9 cellular contexts compared by ENCODE assay signal in the genomic region with DNA sequence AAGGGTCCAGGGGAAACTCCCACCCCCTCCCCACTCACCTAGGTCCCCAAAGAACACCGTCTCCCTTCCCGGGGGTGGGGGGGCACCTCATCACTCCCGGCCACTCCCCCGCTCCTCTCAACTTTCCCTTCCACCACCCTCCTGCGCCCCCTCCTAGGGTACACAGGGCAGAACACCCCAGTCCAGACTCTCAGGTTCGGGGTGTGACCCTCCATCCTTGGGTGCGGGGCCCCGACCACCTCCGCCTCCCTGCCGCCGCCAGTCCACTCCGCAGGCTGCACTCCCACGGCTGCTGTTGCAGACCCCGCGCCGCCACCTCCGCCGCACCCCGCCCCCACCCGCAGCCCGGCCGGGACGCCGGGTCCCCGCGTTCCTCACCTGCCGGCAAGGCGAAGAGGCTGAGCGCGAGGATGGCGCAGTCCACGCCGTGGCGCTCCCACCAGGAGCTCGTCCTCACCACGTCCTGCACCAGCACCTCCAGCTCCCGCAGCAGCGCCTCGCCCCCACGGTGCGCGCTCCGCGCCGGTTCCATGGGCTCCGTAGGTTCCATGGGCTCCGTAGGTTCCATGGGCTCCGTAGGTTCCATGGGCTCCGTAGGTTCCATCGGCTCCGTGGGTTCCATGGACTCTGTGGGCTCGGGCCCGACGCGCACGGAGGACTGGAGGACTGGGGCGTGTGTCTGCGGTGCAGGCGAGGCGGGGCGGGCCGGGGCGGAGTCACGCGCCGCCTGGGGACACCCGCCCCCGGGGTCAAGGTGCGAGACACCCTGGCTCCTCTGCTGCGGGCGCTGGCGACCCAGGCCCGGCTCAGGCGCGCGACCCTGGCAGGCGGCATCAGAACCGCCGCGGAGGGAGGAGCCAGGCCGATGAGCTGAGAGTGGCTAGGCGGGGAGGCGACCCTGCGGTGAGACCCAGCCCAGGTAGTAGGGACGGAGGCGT. TPM values are rescaled to one million over a fixed set of nuclear protein-coding genes. Genes with fewer than 3 reads are reported as not detected.
A peak's percentile ranks its signal among the peaks of the same experiment; 100 is the strongest.
DNase-seq lines count a peak whose midpoint lies in the region; FAIRE-seq and TF ChIP-seq lines count a peak whose summit lies in the region.
"Had no signal": no experiment of that assay in that cellular context is flagged by ENCODE, and none has a peak within 500 bp of the region (broad histone marks: within the 10 kb centered on the region; RNA-seq: fewer than 3 reads in every experiment).

A gene with protein sequence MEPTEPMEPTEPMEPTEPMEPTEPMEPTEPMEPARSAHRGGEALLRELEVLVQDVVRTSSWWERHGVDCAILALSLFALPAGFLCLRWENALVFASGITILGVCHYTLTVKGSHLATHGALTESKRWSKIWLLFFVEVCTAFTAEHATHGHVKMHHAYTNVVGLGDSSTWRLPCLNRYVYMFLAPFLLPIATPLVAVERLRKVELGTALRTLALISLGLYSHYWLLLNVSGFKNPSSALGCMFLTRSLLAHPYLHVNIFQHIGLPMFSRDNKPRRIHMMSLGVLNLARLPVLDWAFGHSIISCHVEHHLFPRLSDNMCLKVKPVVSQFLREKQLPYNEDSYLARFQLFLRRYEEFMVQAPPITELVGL (minus strand): TSS at position 660 of the 938 bp plus-strand sequence. CDS start 38 bp downstream, at position 622.

- CTCF ChIA-PET in H1 (lab: Charles Lee; ENCODE audit: partially characterized antibody), result interaction anchor here (1.4 to 3.4 kb wide), 7 partner anchors 27 to 69 kb away, joined by 3 to 12 read pairs (median 5); a partner anchor contains a TSS

- H2AK5ac ChIP-seq in H1 (ENCODE audit: low read depth, low read length) (no peak within 1 kb of the TSS), mesendoderm (ENCODE audit: low read length) (no peak within 1 kb of the TSS)

- H3K27ac ChIP-seq in H1 (ENCODE audit: low read depth, low read length) (no peak within 1 kb of the TSS), mesendoderm (ENCODE audit: low read depth, low read length) (no peak within 1 kb of the TSS), vagina (no peak within 1 kb of the TSS)

- H4K20me1 ChIP-seq in H1 (replicated peaks in 1 of 2; ENCODE audit: control insufficient read depth in 1 of 2, insufficient read depth in 2 of 2, low read length in 2 of 2), result peaks cover 0 to 2% of the 10 kb centered on the region in 2 experiments

- H3K4me1 Mint-ChIP-seq in activated T-helper 1 cell treated with anti-CD3 and anti-CD28 coated beads, Interleukin-12 subunit alpha, Interleukin-12 subunit beta, Interleukin-2, Interleukin-4 antibody, amounts not matched to agents 30 ng/mL and 10 ng/mL and 1 ng/mL, durations not matched to agents 14 hours and 24 hours and 36 hours (ENCODE audit: low read depth), result no peaks in the 10 kb centered on the region

- no peak within 1 kb of the TSS for H3K14ac ChIP-seq in H1 (ENCODE audit: insufficient read length)

- no peak for FAIRE-seq in H1 (lab: Jason Lieb, UNC)
- no peak for FAIRE-seq in GM12891 (lab: Jason Lieb, UNC)

- H2BK12ac ChIP-seq in H1 (ENCODE audit: low read depth, low read length), result peak within 1 kb of the TSS; percentile 68; the same call in 1 of the 2 replicates

- DNase-seq in stimulated activated CD4-positive, alpha-beta T cell treated with anti-CD3 and anti-CD28 coated beads, Interleukin-4, amount 100 ng/mL, for 1 hour, result peak; percentile 15
- no peak for DNase-seq in stimulated activated CD4-positive, alpha-beta T cell treated with anti-CD3 and anti-CD28 coated beads, Interleukin-4, amount 100 ng/mL, for 4 hours
- DNase-seq in H1 (ENCODE audit: low read depth in 1 of 2, low spot score in 2 of 2) (no peak), mesendoderm (no peak), vagina (ENCODE audit: extremely low spot score in 2 of 2) (no peak), GM12891 (ENCODE audit: insufficient read length, low spot score) (no peak)
- no peak for DNase-seq in stimulated activated CD8-positive, alpha-beta memory T cell treated with anti-CD3 and anti-CD28 coated beads, Interleukin-4, amount 100 ng/mL, for 48 hours
- DNase-seq in activated T-helper 1 cell treated with anti-CD3 and anti-CD28 coated beads, Interleukin-12 subunit alpha, Interleukin-12 subunit beta, Interleukin-2, Interleukin-4 antibody, amounts not matched to agents 30 ng/mL and 10 ng/mL and 1 ng/mL, durations not matched to agents 14 hours and 24 hours and 36 hours (ENCODE audit: low spot score), result no peak
- DNase-seq: NCI-H69 had no signal

- peak within 1 kb of the TSS; percentile 83; the same call in 1 of the 2 replicates for H2AFZ ChIP-seq in H1 (ENCODE audit: low read length)

- peaks cover 13% of the 10 kb centered on the region for H3K23me2 ChIP-seq in H1 (ENCODE audit: low read depth, low read length)

- H3K79me1 ChIP-seq in H1 (ENCODE audit: low read depth, low read length), result no peaks in the 10 kb centered on the region
- H3K79me1 ChIP-seq in mesendoderm (ENCODE audit: low read length), result no peaks in the 10 kb centered on the region

- H3K27me3 ChIP-seq in H1 (replicated peaks in 1 of 4; ENCODE audit: control insufficient read depth in 3 of 4, extremely low read depth in 1 of 4, insufficient read depth in 3 of 4, low read length in 3 of 4) (peaks cover 16 to 43% (median 37%) of the 10 kb centered on the region in 4 experiments; a peak in 6 of 7 replicates), mesendoderm (ENCODE audit: insufficient read depth, low read length, poor library complexity) (no peaks in the 10 kb centered on the region), vagina (peaks cover 15% of the 10 kb centered on the region)

- POLR2A ChIA-PET in H1 (lab: Charles Lee; ENCODE audit: partially characterized antibody), result interaction anchor here (0.7 to 1.8 kb wide), 8 partner anchors 11 to 144 kb away, joined by 3 to 5 read pairs (median 4); a partner anchor contains a TSS

- TF ChIP-seq POLR2A in H1 (IDR thresholded peaks at IDR 0.05; ENCODE audit: control extremely low read depth in 1 of 2, low read depth in 2 of 2, low read length in 2 of 2) (no peak), vagina (IDR thresholded peaks at IDR 0.05) (no peak), GM12891 (IDR thresholded peaks at IDR 0.05; ENCODE audit: low read depth, low read length) (no peak)

- TF ChIP-seq CTCF in H1 (IDR thresholded peaks at IDR 0.05; ENCODE audit: control extremely low read depth in 1 of 3, insufficient read depth in 1 of 3, low read depth in 1 of 3, low read length in 3 of 3) (no peak), vagina (IDR thresholded peaks at IDR 0.05) (no peak)

- no peaks in the 10 kb centered on the region for H3K9me3 Mint-ChIP-seq in activated T-helper 1 cell treated with anti-CD3 and anti-CD28 coated beads, Interleukin-12 subunit alpha, Interleukin-12 subunit beta, Interleukin-2, Interleukin-4 antibody, amounts not matched to agents 30 ng/mL and 10 ng/mL and 1 ng/mL, durations not matched to agents 14 hours and 24 hours and 36 hours

- H3K27me3 Mint-ChIP-seq in activated T-helper 1 cell treated with anti-CD3 and anti-CD28 coated beads, Interleukin-12 subunit alpha, Interleukin-12 subunit beta, Interleukin-2, Interleukin-4 antibody, amounts not matched to agents 30 ng/mL and 10 ng/mL and 1 ng/mL, durations not matched to agents 14 hours and 24 hours and 36 hours (ENCODE audit: insufficient read depth), result peaks cover 44% of the 10 kb centered on the region

- peak within 1 kb of the TSS; percentile 72 to 99 for H3K4me2 ChIP-seq in H1 (ENCODE audit: insufficient read depth in 1 of 2, low read depth in 2 of 2, low read length in 2 of 2)
- peak within 1 kb of the TSS; percentile 88 for H3K4me2 ChIP-seq in mesendoderm (ENCODE audit: low read length)

- H2BK15ac ChIP-seq in H1 (ENCODE audit: low read length) (peak within 1 kb of the TSS; percentile 92; the same call in 1 of the 2 replicates), mesendoderm (replicated peaks; ENCODE audit: low read depth) (no peak within 1 kb of the TSS)

- no peak within 1 kb of the TSS; a peak in 1 of 7 replicates for H3K9ac ChIP-seq in H1 (replicated peaks in 1 of 4; ENCODE audit: extremely low read depth in 1 of 4, low read depth in 3 of 4, low read length in 3 of 4)
- H3K9ac ChIP-seq in mesendoderm (ENCODE audit: low read length), result peak within 1 kb of the TSS; percentile 66

- no peak within 1 kb of the TSS for H3K56ac ChIP-seq in H1 (replicated peaks; ENCODE audit: insufficient read length, low read depth, low read length)
- peak within 1 kb of the TSS; percentile 82 for H3K56ac ChIP-seq in mesendoderm (ENCODE audit: low read length)

- no peak for TF ChIP-seq RAD21 in H1 (IDR thresholded peaks at IDR 0.05 in 1 of 2, conservative IDR thresholded peaks at IDR 0.05 in 1 of 2; ENCODE audit: low read depth in 2 of 2, low read length in 2 of 2)

- H3K23ac ChIP-seq in H1 (ENCODE audit: insufficient read length) (no peak within 1 kb of the TSS), mesendoderm (ENCODE audit: low read length) (peak within 1 kb of the TSS; percentile 57)

- H3K4me3 Mint-ChIP-seq in activated T-helper 1 cell treated with anti-CD3 and anti-CD28 coated beads, Interleukin-12 subunit alpha, Interleukin-12 subunit beta, Interleukin-2, Interleukin-4 antibody, amounts not matched to agents 30 ng/mL and 10 ng/mL and 1 ng/mL, durations not matched to agents 14 hours and 24 hours and 36 hours, result no peak within 1 kb of the TSS

- H4K5ac ChIP-seq in H1 (ENCODE audit: insufficient read length, low read depth, low read length) (no peak within 1 kb of the TSS), mesendoderm (ENCODE audit: low read length) (no peak within 1 kb of the TSS)

- H4K8ac ChIP-seq in H1 (ENCODE audit: extremely low read depth, insufficient read depth, low read length) (peak within 1 kb of the TSS; percentile 75), mesendoderm (ENCODE audit: low read depth, low read length) (no peak within 1 kb of the TSS)

- H2BK20ac ChIP-seq in H1 (ENCODE audit: low read length), result no peak within 1 kb of the TSS

- intact Hi-C loops in vagina (cut with DNase I), result no loop called here
- intact Hi-C loops in activated T-helper 1 cell treated with anti-CD3 and anti-CD28 coated beads, Interleukin-12 subunit alpha, Interleukin-12 subunit beta, Interleukin-2, Interleukin-4 antibody, amounts not matched to agents 30 ng/mL and 10 ng/mL and 1 ng/mL, durations not matched to agents 14 hours and 24 hours and 36 hours (cut with micrococcal nuclease), result no loop called here

- H3K4me3 ChIP-seq in H1 (ENCODE audit: extremely low read depth in 1 of 4, insufficient read depth in 2 of 4, low read depth in 3 of 4, low read length in 4 of 4), result peak within 1 kb of the TSS; percentile 61 to 75 (median 64)
- H3K4me3 ChIP-seq in mesendoderm (ENCODE audit: low read length), result peak within 1 kb of the TSS; percentile 55
- peak within 1 kb of the TSS; percentile 26 to 27 for H3K4me3 ChIP-seq in vagina

- H3K79me2 ChIP-seq in H1 (ENCODE audit: control insufficient read depth in 1 of 2, insufficient read depth in 2 of 2, low read length in 2 of 2) (no peaks in the 10 kb centered on the region), mesendoderm (ENCODE audit: control insufficient read depth, insufficient read depth, low read length) (no peaks in the 10 kb centered on the region)

- H3K27ac Mint-ChIP-seq in activated T-helper 1 cell treated with anti-CD3 and anti-CD28 coated beads, Interleukin-12 subunit alpha, Interleukin-12 subunit beta, Interleukin-2, Interleukin-4 antibody, amounts not matched to agents 30 ng/mL and 10 ng/mL and 1 ng/mL, durations not matched to agents 14 hours and 24 hours and 36 hours, result no peak within 1 kb of the TSS

- H3K36me3 Mint-ChIP-seq in activated T-helper 1 cell treated with anti-CD3 and anti-CD28 coated beads, Interleukin-12 subunit alpha, Interleukin-12 subunit beta, Interleukin-2, Interleukin-4 antibody, amounts not matched to agents 30 ng/mL and 10 ng/mL and 1 ng/mL, durations not matched to agents 14 hours and 24 hours and 36 hours (ENCODE audit: low read depth), result no peaks in the 10 kb centered on the region

- H2BK5ac ChIP-seq in H1 (ENCODE audit: low read depth, low read length) (no peak within 1 kb of the TSS; the same call in 1 of the 2 replicates), mesendoderm (ENCODE audit: low read length) (no peak within 1 kb of the TSS)

- no peaks in the 10 kb centered on the region for H3K9me3 ChIP-seq in H1 (ENCODE audit: insufficient read depth in 2 of 2, low read depth in 1 of 2, low read length in 1 of 2)
- no peaks in the 10 kb centered on the region for H3K9me3 ChIP-seq in vagina

- H2BK120ac ChIP-seq in H1 (replicated peaks; ENCODE audit: low read depth, low read length), result no peak within 1 kb of the TSS
- H2BK120ac ChIP-seq in mesendoderm (ENCODE audit: low read depth, low read length), result no peak within 1 kb of the TSS

- H3K36me3 ChIP-seq in H1 (ENCODE audit: control insufficient read depth in 2 of 4, insufficient read depth in 4 of 4, low read length in 3 of 4) (no peaks in the 10 kb centered on the region), mesendoderm (ENCODE audit: control insufficient read depth, insufficient read depth, low read length) (no peaks in the 10 kb centered on the region), vagina (no peaks in the 10 kb centered on the region)

- H4K91ac ChIP-seq in H1 (replicated peaks; ENCODE audit: insufficient read length, low read length), result peak within 1 kb of the TSS; percentile 62

- H3K18ac ChIP-seq in H1 (ENCODE audit: extremely low read depth, low read length) (peak within 1 kb of the TSS; percentile 90), mesendoderm (ENCODE audit: low read length) (no peak within 1 kb of the TSS)

- TF ChIP-seq EP300 in H1 (IDR thresholded peaks at IDR 0.05; ENCODE audit: borderline replicate concordance in 1 of 2, low read depth in 2 of 2, low read length in 2 of 2), result no peak

- H3K4ac ChIP-seq in H1 (replicated peaks; ENCODE audit: insufficient read length, low read depth, low read length) (no peak within 1 kb of the TSS), mesendoderm (ENCODE audit: low read depth, low read length) (no peak within 1 kb of the TSS)

- 6% methylated on average over 42 of the region's 86 CpGs; no CpG with 5 or more reads in 1 of the 2 experiments for WGBS in H1 (ENCODE audit: extremely low coverage in 1 of 2, insufficient coverage in 1 of 2, insufficient read length in 1 of 2, insufficient replicate concordance in 2 of 2, low coverage in 1 of 2, low lambda C conversion rate in 2 of 2, missing lambda C conversion rate in 1 of 2), 2 experiments
- WGBS in mesendoderm (ENCODE audit: extremely low coverage, insufficient coverage, low lambda C conversion rate), result no CpG with 5 or more reads among the region's 86 CpGs

- H3K4me1 ChIP-seq in H1 (replicated peaks in 1 of 4; ENCODE audit: control insufficient read depth in 3 of 4, insufficient read depth in 4 of 4, low read length in 3 of 4) (peaks cover 0 to 10% (median 4%) of the 10 kb centered on the region in 4 experiments; a peak in 4 of 7 replicates), mesendoderm (ENCODE audit: control insufficient read depth, low read depth, low read length) (peaks cover 3% of the 10 kb centered on the region), vagina (peaks cover 14% of the 10 kb centered on the region)

RNA-seq across cellular contexts. Expression of the gene that starts here (rescaled TPM):
- 0.56 and 0.80 TPM in 2 replicates for total RNA-seq in H1 (2021; fragmentation: NEBNext Ultra II Directional; extraction: Animal tissue kit (Norgen Biotek cat#: 25700))
- 2.5 and 2.6 TPM in 2 replicates for polyA plus RNA-seq in H1 (2011; rRNA removed)
- polyA plus RNA-seq in H1 (2011; cell fraction: cytosol; rRNA removed), result 2.2 TPM
- polyA plus RNA-seq in H1 (2011; cell fraction: nucleus; rRNA removed), result 2.2 TPM
- polyA plus RNA-seq in H1 (2012, experiment 1 of 2), result 0.79 to 2.0 TPM (median 1.4 TPM) in 4 replicates
- 0.67 TPM for polyA plus RNA-seq in H1 (2012, experiment 2 of 2)
- polyA plus RNA-seq in H1 (2013, experiment 1 of 2), result 0.67 TPM
- 0.52 TPM for polyA plus RNA-seq in H1 (2013, experiment 2 of 2)
- polyA minus RNA-seq in H1 (2011; rRNA and poly(A)+ RNA removed), result 1.6 and 2.1 TPM in 2 replicates
- 1.8 TPM for polyA minus RNA-seq in H1 (2011; cell fraction: cytosol; rRNA and poly(A)+ RNA removed)
- 0.80 TPM for polyA minus RNA-seq in H1 (2011; cell fraction: nucleus; rRNA and poly(A)+ RNA removed)
- 0.41 TPM for polyA plus RNA-seq in mesendoderm (2013, experiment 1 of 2)
- polyA plus RNA-seq in mesendoderm (2013, experiment 2 of 2), result 0.28 TPM
- 1.5 TPM for total RNA-seq in vagina
- not detected for polyA plus RNA-seq in GM12891 (2012; ENCODE audit: low read depth, missing spikeins)
- not detected in 2 replicates for total RNA-seq in activated T-helper 1 cell treated with anti-CD3 and anti-CD28 coated beads, Interleukin-12 subunit alpha, Interleukin-12 subunit beta, Interleukin-2, Interleukin-4 antibody, amounts not matched to agents 30 ng/mL and 10 ng/mL and 1 ng/mL, durations not matched to agents 14 hours and 24 hours and 36 hours
